ENCODE assay signal across 15 cellular contexts in the genomic region with DNA sequence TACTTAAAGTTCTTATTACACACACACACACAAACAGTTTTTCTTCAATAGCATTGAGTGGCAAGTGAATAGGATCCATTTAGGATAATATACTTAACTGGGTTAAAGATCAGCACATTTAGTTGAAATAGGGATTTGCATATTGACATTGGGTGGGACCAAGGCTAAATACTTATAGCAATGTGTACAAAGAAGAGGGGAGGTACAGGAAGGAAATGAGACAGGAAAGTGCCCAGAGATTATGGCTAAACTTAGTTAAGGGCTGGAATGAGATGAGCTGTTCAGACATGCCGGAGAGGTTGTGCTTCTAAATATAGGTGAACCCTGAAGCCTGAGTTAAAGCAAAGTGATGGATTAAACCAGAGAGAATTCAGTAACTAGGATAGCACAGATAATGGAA.
DNase-seq lines count a peak whose midpoint lies in the region; ATAC-seq and TF ChIP-seq lines count a peak whose summit lies in the region.
"Had no signal": no experiment of that assay in that cellular context is flagged by ENCODE, and none has a peak within 500 bp of the region (broad histone marks: within the 10 kb centered on the region; RNA-seq: fewer than 3 reads in every experiment).

No MANE protein-coding gene starts in this region.

- peak; percentile 69 for ATAC-seq in Right ventricle myocardium inferior
- peak; percentile 55 to 62 for ATAC-seq in left cardiac atrium
- ATAC-seq in effector memory CD8-positive, alpha-beta T cell (replicated peaks), result no peak
- no peak for ATAC-seq in HG02642 (IDR thresholded peaks at IDR 0.05; ENCODE audit: poor library complexity, unreplicated experiment)

- DNase-seq in Right ventricle myocardium inferior (ENCODE audit: missing footprints) (no peak), right atrium auricular region (ENCODE audit: low spot score) (no peak), colonic mucosa (no peak), left cardiac atrium (no peak)
- DNase-seq in effector memory CD8-positive, alpha-beta T cell, result no peak
- no peak for DNase-seq in activated T-cell treated with anti-CD3 and anti-CD28 coated beads, Interleukin-2, amount 50 U/mL, for 48 hours
- DNase-seq: 8988T, DMS79 treated with DMSO at 0.1 percent for 48 hours, NCI-H1436, NCI-H2081, NCI-H510A treated with DMSO at 0.1 percent for 48 hours, OCI-M1, SHP77 treated with DMSO at 0.1 percent for 48 hours had no signal

- intact Hi-C loops in Right ventricle myocardium inferior (cut with DNase I), result no loop called here
- intact Hi-C loops in colonic mucosa (cut with DNase I), result loop anchor here (10.0 kb wide), 1 partner anchor 209 kb away; no protein-coding TSS in a partner anchor
- intact Hi-C loops in left cardiac atrium (cut with DNase I), result no loop called here

- peaks cover 10 to 28% of the 10 kb centered on the region in 2 donors for H3K27me3 Mint-ChIP-seq in effector memory CD8-positive, alpha-beta T cell

- H3K9ac ChIP-seq in colonic mucosa (ENCODE audit: low read depth in 2 of 2, low read length in 2 of 2) (no peak overlapping the region), skeletal muscle tissue (ENCODE audit: low read depth in 1 of 3, low read length in 3 of 3) (no peak overlapping the region)

- TF ChIP-seq CTCF in right atrium auricular region (IDR thresholded peaks at IDR 0.05) (no peak), colonic mucosa (IDR thresholded peaks at IDR 0.05) (no peak)

- peaks cover 0 to 2% of the 10 kb centered on the region in 2 donors for H3K9me3 Mint-ChIP-seq in effector memory CD8-positive, alpha-beta T cell

- peaks cover 0 to 30% of the 10 kb centered on the region in 2 donors for H3K4me1 ChIP-seq in right atrium auricular region
- no peaks in the 10 kb centered on the region for H3K4me1 ChIP-seq in colonic mucosa
- peaks cover 11 to 22% (median 12%) of the 10 kb centered on the region in 3 donors for H3K4me1 ChIP-seq in skeletal muscle tissue (ENCODE audit: control insufficient read depth in 3 of 3, insufficient read depth in 3 of 3, low read length in 3 of 3)

- H3K4me3 ChIP-seq in right atrium auricular region (no peak overlapping the region), colonic mucosa (no peak overlapping the region), skeletal muscle tissue (ENCODE audit: low read length in 3 of 3) (no peak overlapping the region)

- H3K27ac Mint-ChIP-seq in effector memory CD8-positive, alpha-beta T cell, result no peak overlapping the region

- no peaks in the 10 kb centered on the region for H3K36me3 Mint-ChIP-seq in effector memory CD8-positive, alpha-beta T cell (ENCODE audit: insufficient read depth)

- no peak overlapping the region for H3K4me3 Mint-ChIP-seq in effector memory CD8-positive, alpha-beta T cell

- H3K36me3 ChIP-seq in right atrium auricular region (no peaks in the 10 kb centered on the region), colonic mucosa (no peaks in the 10 kb centered on the region), skeletal muscle tissue (ENCODE audit: control insufficient read depth in 3 of 3, insufficient read depth in 3 of 3, low read length in 3 of 3) (no peaks in the 10 kb centered on the region)

- H3K9me3 ChIP-seq in right atrium auricular region (no peaks in the 10 kb centered on the region), colonic mucosa (no peaks in the 10 kb centered on the region), skeletal muscle tissue (ENCODE audit: control insufficient read depth in 3 of 3, low read length in 3 of 3) (no peaks in the 10 kb centered on the region)

- H3K4me1 Mint-ChIP-seq in effector memory CD8-positive, alpha-beta T cell (ENCODE audit: low read depth in 2 of 2), result peaks cover 5 to 7% of the 10 kb centered on the region in 2 donors

- H3K27ac ChIP-seq in right atrium auricular region, result peak overlapping the region in 1 of 2 donors; percentile 68
- peak overlapping the region; percentile 82 for H3K27ac ChIP-seq in colonic mucosa
- H3K27ac ChIP-seq in skeletal muscle tissue (ENCODE audit: low read depth, low read length), result peak overlapping the region; percentile 34

- H3K27me3 ChIP-seq in right atrium auricular region (no peaks in the 10 kb centered on the region), colonic mucosa (no peaks in the 10 kb centered on the region), skeletal muscle tissue (ENCODE audit: control insufficient read depth in 3 of 3, insufficient read depth in 3 of 3, low read length in 3 of 3) (no peaks in the 10 kb centered on the region)

Comparison
In these comparisons a context has a peak if more than half of its experiments do, and no peak if none do; other contexts are left out.
1. ATAC-seq: peak in Right ventricle myocardium inferior (single experiment) and left cardiac atrium (2 of 2); none in effector memory CD8-positive, alpha-beta T cell (single experiment) and HG02642 (single experiment).